ENCODE assay signal across 8 cellular contexts in genomic region chr5:157540707-157541451, GRCh38. TPM values are rescaled to one million over a fixed set of nuclear protein-coding genes. Genes with fewer than 3 reads are reported as not detected.
A peak's percentile ranks its signal among the peaks of the same experiment; 100 is the strongest.
DNase-seq lines count a peak whose midpoint lies in the region; ATAC-seq, FAIRE-seq and TF ChIP-seq lines count a peak whose summit lies in the region.

No MANE protein-coding gene starts in this region.

- H3K27ac Mint-ChIP-seq in mesothelial cell of epicardium = peak overlapping the region; percentile 72

- H3K9ac ChIP-seq in mammary epithelial cell (ENCODE audit: insufficient read depth, low read length) = no peak overlapping the region

- H3K27me3 ChIP-seq in mammary epithelial cell (ENCODE audit: insufficient read depth, low read length) = no peaks in the 10 kb centered on the region
- H3K27me3 ChIP-seq in upper lobe of left lung = no peaks in the 10 kb centered on the region

- H3K4me3 Mint-ChIP-seq in mesothelial cell of epicardium = no peak overlapping the region

- H3K4me1 ChIP-seq in mammary epithelial cell (ENCODE audit: insufficient read depth, low read length) (peaks cover 14% of the 10 kb centered on the region), upper lobe of left lung (peaks cover 30 to 55% (median 42%) of the 10 kb centered on the region in 4 donors)

- no peaks in the 10 kb centered on the region for H3K27me3 Mint-ChIP-seq in mesothelial cell of epicardium (ENCODE audit: low read depth)

- in situ Hi-C loops in mammary epithelial cell (cut with MboI; ENCODE audit: low sequenced_read_pairs in 2 of 2) = no loop called here

- CTCF ChIA-PET in mammary epithelial cell (lab: Charles Lee; ENCODE audit: low non-redundant PET) = no interaction called here

- H3K27ac ChIP-seq in mammary epithelial cell (ENCODE audit: insufficient read depth, low read depth, low read length) (no peak overlapping the region), upper lobe of left lung (peak overlapping the region; percentile 64 to 89 (median 75))

- ATAC-seq in GM18517 (IDR thresholded peaks at IDR 0.05; ENCODE audit: unreplicated experiment) (peak; percentile 96), HG02798 (IDR thresholded peaks at IDR 0.05; ENCODE audit: poor library complexity, unreplicated experiment) (peak; percentile 96), upper lobe of left lung (ENCODE audit: low FRiP score in 2 of 2) (peak; percentile 72 to 75)

- BruUV-seq in mammary epithelial cell (replicated peaks; lab: Mats Ljungman, UMichigan) = no TSS peak

- TF ChIP-seq EP300 in upper lobe of left lung (IDR thresholded peaks at IDR 0.05) = peak in 1 of 4 donors; percentile 69

- no peak for TF ChIP-seq POLR2A in upper lobe of left lung (IDR thresholded peaks at IDR 0.05)

- H3K9me3 ChIP-seq in mammary epithelial cell (replicated peaks; ENCODE audit: insufficient read depth, low read length) = no peaks in the 10 kb centered on the region
- H3K9me3 ChIP-seq in upper lobe of left lung = no peaks in the 10 kb centered on the region

- FAIRE-seq in HTR-8/SVneo (lab: Jason Lieb, UNC) = no peak

- dilution Hi-C loops in mammary epithelial cell (cut with HindIII; ENCODE audit: low sequenced_read_pairs) = no loop called here

- H3K4me3 ChIP-seq in mammary epithelial cell (replicated peaks in 1 of 3; ENCODE audit: insufficient read depth in 1 of 3, low read depth in 2 of 3, low read length in 3 of 3) (no peak overlapping the region), upper lobe of left lung (peak overlapping the region in 1 of 4 donors; percentile 5)

- WGBS in mammary epithelial cell (ENCODE audit: low coverage, missing lambda C conversion rate) = 59% methylated on average over 11 of the region's 11 CpGs
- 36 to 45% methylated on average over 8 to 11 of the region's 11 CpGs for WGBS in upper lobe of left lung, 2 donors

- TF ChIP-seq CTCF in mammary epithelial cell (conservative IDR thresholded peaks at IDR 0.05 in 1 of 2, IDR thresholded peaks at IDR 0.05 in 1 of 2; ENCODE audit: extremely low read depth in 1 of 2, insufficient read depth in 1 of 2, low read depth in 1 of 2, low read length in 2 of 2) (no peak), mesothelial cell of epicardium (IDR thresholded peaks at IDR 0.05; ENCODE audit: unreplicated experiment) (no peak), upper lobe of left lung (IDR thresholded peaks at IDR 0.05) (no peak)

- DNase-seq in SW480 (ENCODE audit: low spot score) (peak; percentile 64), mammary epithelial cell (peak; percentile 53), mesothelial cell of epicardium (ENCODE audit: low spot score in 2 of 2, unreplicated experiment in 2 of 2) (no peak), upper lobe of left lung (peak; percentile 49 to 69), HTR-8/SVneo (ENCODE audit: insufficient read length, low spot score) (no peak), Kasumi-1 (lab: John Stamatoyannopoulos, UW) (no peak)

- H4K20me1 ChIP-seq in mammary epithelial cell (ENCODE audit: insufficient read depth, low read length) = no peaks in the 10 kb centered on the region

- peak overlapping the region; percentile 22 for H3K4me2 ChIP-seq in mammary epithelial cell (ENCODE audit: insufficient read depth, low read depth, low read length)

- H3K4me1 Mint-ChIP-seq in mesothelial cell of epicardium = peaks cover 16% of the 10 kb centered on the region

- H3K36me3 ChIP-seq in mammary epithelial cell (ENCODE audit: insufficient read depth, low read length) (peaks cover 12% of the 10 kb centered on the region), upper lobe of left lung (peaks cover 0 to 5% (median 0%) of the 10 kb centered on the region in 4 donors)

- peak overlapping the region; percentile 46 for H2AFZ ChIP-seq in mammary epithelial cell (ENCODE audit: low read depth, low read length)

- H3K36me3 Mint-ChIP-seq in mesothelial cell of epicardium = peaks cover 6% of the 10 kb centered on the region

- H3K9me3 Mint-ChIP-seq in mesothelial cell of epicardium = no peaks in the 10 kb centered on the region

- peaks cover 75% of the 10 kb centered on the region for H3K79me2 ChIP-seq in mammary epithelial cell (ENCODE audit: insufficient read depth, low read length)

- intact Hi-C loops in mammary epithelial cell (cut with micrococcal nuclease) = no loop called here

RNA-seq across cellular contexts. Expression of gene ADAM19, which starts 34.7 kb away (rescaled TPM):
- total RNA-seq in mammary epithelial cell (1 to 10 TPM; 1.0 to 4.5 TPM), mesothelial cell of epicardium (17.1 to 19.7 TPM (median 19.7 TPM) in 3 replicates), upper lobe of left lung (10 to 100 TPM in 2 of 6 donors, 1 to 10 TPM in 4; 5.5 to 17.0 (median 7.1) TPM)
- polyA plus RNA-seq in mammary epithelial cell = 32.3 TPM
- 96.8 TPM for polyA minus RNA-seq in mammary epithelial cell

Comparison
In these comparisons a context has a peak if more than half of its experiments do, and no peak if none do; other contexts are left out.
1. DNase-seq: peak in SW480 (single experiment), mammary epithelial cell (single experiment) and upper lobe of left lung (2 of 2); none in mesothelial cell of epicardium (0 of 2), HTR-8/SVneo (single experiment) and Kasumi-1 (0 of 2).
2. Peak in every context shown above with its lines, with median percentiles within 50 percentile points of each other: ATAC-seq.